In genomic region chr9:80615964-80616363, GRCh38 we compare ENCODE assay signal across 16 cellular contexts.
DNase-seq lines count a peak whose midpoint lies in the region; ATAC-seq and TF ChIP-seq lines count a peak whose summit lies in the region.
"Had no signal": no experiment of that assay in that cellular context is flagged by ENCODE, and none has a peak within 500 bp of the region (broad histone marks: within the 10 kb centered on the region; RNA-seq: fewer than 3 reads in every experiment).

No MANE protein-coding gene starts in this region.

- in situ Hi-C loops in IMR-90 (cut with MboI; ENCODE audit: low sequenced_read_pairs) = no loop called here

- ATAC-seq in IMR-90 (ENCODE audit: low read depth) (peak; percentile 85), GM21737 (IDR thresholded peaks at IDR 0.05; ENCODE audit: unreplicated experiment) (no peak), HG03378 (IDR thresholded peaks at IDR 0.05; ENCODE audit: unreplicated experiment) (no peak)
- ATAC-seq: SK-N-SH treated with all-trans-retinoic acid at 6 μM for 48 hours had no signal

- H3K4me1 ChIP-seq in IMR-90 (ENCODE audit: control insufficient read depth, insufficient read depth, low read length) = no peaks in the 10 kb centered on the region
- H3K4me1 ChIP-seq: Peyer's patch had no signal

- no peak overlapping the region for H2BK20ac ChIP-seq in IMR-90 (ENCODE audit: low read depth, low read length)

- H3K23ac ChIP-seq in IMR-90 (ENCODE audit: low read depth, low read length) = no peak overlapping the region

- no peak overlapping the region for H3K4ac ChIP-seq in IMR-90 (ENCODE audit: low read depth, low read length)

- no peak overlapping the region for H3K4me2 ChIP-seq in IMR-90 (ENCODE audit: low read depth, low read length)

- no peak overlapping the region for H3K9ac ChIP-seq in IMR-90 (ENCODE audit: low read depth, low read length)

- H4K20me1 ChIP-seq in IMR-90 (ENCODE audit: insufficient read depth, low read length) = no peaks in the 10 kb centered on the region

- no peaks in the 10 kb centered on the region for H3K9me3 ChIP-seq in IMR-90 (ENCODE audit: control insufficient read depth, insufficient read depth, low read length)
- H3K9me3 ChIP-seq: Peyer's patch had no signal

- CTCF ChIA-PET in IMR-90 (lab: Yijun Ruan, JAX) = no interaction called here

- H3K4me3 ChIP-seq in IMR-90 (ENCODE audit: insufficient read depth, low read depth, low read length) = no peak overlapping the region
- H3K4me3 ChIP-seq: Peyer's patch had no signal

- H2BK5ac ChIP-seq in IMR-90 (ENCODE audit: low read depth, low read length, poor library complexity, severe bottlenecking) = no peak overlapping the region

- H3K14ac ChIP-seq in IMR-90 (replicated peaks; ENCODE audit: low read depth, low read length) = no peak overlapping the region

- no peak overlapping the region for H2AK5ac ChIP-seq in IMR-90 (ENCODE audit: low read depth, low read length)

- H2AK9ac ChIP-seq in IMR-90 (replicated peaks; ENCODE audit: low read depth, low read length, poor library complexity) = no peak overlapping the region

- intact Hi-C loops in IMR-90 (cut with micrococcal nuclease) = no loop called here

- H3K36me3 ChIP-seq in IMR-90 (ENCODE audit: control insufficient read depth, insufficient read depth, low read length) = no peaks in the 10 kb centered on the region
- H3K36me3 ChIP-seq: Peyer's patch had no signal

- no peak overlapping the region for H4K8ac ChIP-seq in IMR-90 (ENCODE audit: low read depth in 2 of 2, low read length in 2 of 2)

- no peak overlapping the region for H3K18ac ChIP-seq in IMR-90 (ENCODE audit: low read depth, low read length)

- DNase-seq in IMR-90 = peak; percentile 65
- peak; percentile 89 for DNase-seq in dedifferentiated amniotic fluid mesenchymal stem cell (ENCODE audit: extremely low spot score)
- DNase-seq in iris pigment epithelial cell (ENCODE audit: low read depth) = peak; percentile 36
- no peak for DNase-seq in NCI-H146 treated with DMSO at 0.1 percent for 48 hours (lab: John Stamatoyannopoulos, UW; ENCODE audit: unreplicated experiment)
- no peak for DNase-seq in medulla oblongata (ENCODE audit: extremely low spot score)
- DNase-seq: AML-193, DMS79, GOT3, Karpas-422, NCI-H2029 treated with DMSO at 0.1 percent for 48 hours, NCI-H510A treated with DMSO at 0.1 percent for 48 hours, Peyer's patch, SHP77 had no signal

- H2BK120ac ChIP-seq in IMR-90 (ENCODE audit: low read depth, low read length) = no peak overlapping the region; the same call in 1 of the 2 replicates

- no peak overlapping the region for H4K5ac ChIP-seq in IMR-90 (ENCODE audit: low read depth, low read length)

- WGBS in IMR-90 (ENCODE audit: extremely low coverage in 2 of 2, insufficient read length in 1 of 2), 2 experiments = no CpG with 5 or more reads among the region's 4 CpGs

- no peaks in the 10 kb centered on the region for H3K9me1 ChIP-seq in IMR-90 (ENCODE audit: insufficient read depth, low read length)

- H3K27ac ChIP-seq in IMR-90 (ENCODE audit: insufficient read depth, low read length) = no peak overlapping the region
- H3K27ac ChIP-seq: Peyer's patch had no signal

- no peak overlapping the region for H2BK15ac ChIP-seq in IMR-90 (ENCODE audit: low read depth, low read length)

- TF ChIP-seq CTCF in IMR-90 (conservative IDR thresholded peaks at IDR 0.05; ENCODE audit: low read depth, low read length) = no peak

- no TSS peak for BruUV-seq in IMR-90 (replicated peaks; lab: Mats Ljungman, UMichigan)

- no peak for TF ChIP-seq POLR2A in IMR-90 (IDR thresholded peaks at IDR 0.05; ENCODE audit: low read depth, low read length)

- no peak overlapping the region for H3K56ac ChIP-seq in IMR-90 (ENCODE audit: extremely low read depth, insufficient read depth, low read length)

- no peak for TF ChIP-seq RAD21 in IMR-90 (IDR thresholded peaks at IDR 0.05; ENCODE audit: low read length)

- H3K79me1 ChIP-seq in IMR-90 (ENCODE audit: low read depth in 1 of 2, low read length in 2 of 2) = no peaks in the 10 kb centered on the region

- H2AFZ ChIP-seq in IMR-90 (replicated peaks; ENCODE audit: low read length, poor library complexity) = peak overlapping the region; percentile 58

- no peak overlapping the region for H4K91ac ChIP-seq in IMR-90 (ENCODE audit: insufficient read depth, low read depth, low read length)

- no peaks in the 10 kb centered on the region for H3K27me3 ChIP-seq in IMR-90 (ENCODE audit: control insufficient read depth, insufficient read depth, low read length)
- H3K27me3 ChIP-seq: Peyer's patch had no signal

- POLR2A ChIA-PET in IMR-90 (lab: Charles Lee; ENCODE audit: unreplicated experiment) = no interaction called here

- dilution Hi-C loops in IMR-90 (cut with HindIII; ENCODE audit: low sequenced_read_pairs, unreplicated experiment) = no loop called here

TF ChIP-seq in IMR-90, 13 proteins besides CTCF, POLR2A, EP300 and RAD21:
- TF ChIP-seq CEBPB (IDR thresholded peaks at IDR 0.05; ENCODE audit: low read depth, low read length) (no peak), MXI1 (IDR thresholded peaks at IDR 0.05; ENCODE audit: borderline replicate concordance, low read depth, low read length) (no peak), MAZ (IDR thresholded peaks at IDR 0.05; ENCODE audit: borderline replicate concordance, low read depth, low read length) (no peak), RFX5 (IDR thresholded peaks at IDR 0.05; ENCODE audit: low read depth, low read length) (no peak), BHLHE40 (IDR thresholded peaks at IDR 0.05; ENCODE audit: low read depth, low read length) (no peak), USF2 (IDR thresholded peaks at IDR 0.05; ENCODE audit: low read depth, low read length) (no peak), SMC3 (IDR thresholded peaks at IDR 0.05; ENCODE audit: low read depth, low read length) (no peak), NFE2L2 (IDR thresholded peaks at IDR 0.05; ENCODE audit: low read depth, low read length) (no peak), RCOR1 (IDR thresholded peaks at IDR 0.05; ENCODE audit: insufficient replicate concordance, low read length) (no peak), FOS (IDR thresholded peaks at IDR 0.05; ENCODE audit: low read depth, low read length) (no peak), CHD1 (IDR thresholded peaks at IDR 0.05; ENCODE audit: low read depth, low read length) (no peak), MAFK (IDR thresholded peaks at IDR 0.05; ENCODE audit: low read depth, low read length) (no peak)
- TF ChIP-seq, protein P1, sequence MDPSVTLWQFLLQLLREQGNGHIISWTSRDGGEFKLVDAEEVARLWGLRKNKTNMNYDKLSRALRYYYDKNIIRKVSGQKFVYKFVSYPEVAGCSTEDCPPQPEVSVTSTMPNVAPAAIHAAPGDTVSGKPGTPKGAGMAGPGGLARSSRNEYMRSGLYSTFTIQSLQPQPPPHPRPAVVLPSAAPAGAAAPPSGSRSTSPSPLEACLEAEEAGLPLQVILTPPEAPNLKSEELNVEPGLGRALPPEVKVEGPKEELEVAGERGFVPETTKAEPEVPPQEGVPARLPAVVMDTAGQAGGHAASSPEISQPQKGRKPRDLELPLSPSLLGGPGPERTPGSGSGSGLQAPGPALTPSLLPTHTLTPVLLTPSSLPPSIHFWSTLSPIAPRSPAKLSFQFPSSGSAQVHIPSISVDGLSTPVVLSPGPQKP (IDR thresholded peaks at IDR 0.05; ENCODE audit: borderline replicate concordance, low read depth, low read length) = no peak
TF ChIP-seq in IMR-90: peak in this region for 0.

Comparison
In these comparisons a context has a peak if more than half of its experiments do, and no peak if none do; other contexts are left out.
1. DNase-seq: peak in IMR-90 (single experiment), dedifferentiated amniotic fluid mesenchymal stem cell (single experiment) and iris pigment epithelial cell (single experiment); none in NCI-H146 treated with DMSO at 0.1 percent for 48 hours (single experiment) and medulla oblongata (single experiment).